Comparison of ENCODE assay signal across 33 cellular contexts in the genomic region with DNA sequence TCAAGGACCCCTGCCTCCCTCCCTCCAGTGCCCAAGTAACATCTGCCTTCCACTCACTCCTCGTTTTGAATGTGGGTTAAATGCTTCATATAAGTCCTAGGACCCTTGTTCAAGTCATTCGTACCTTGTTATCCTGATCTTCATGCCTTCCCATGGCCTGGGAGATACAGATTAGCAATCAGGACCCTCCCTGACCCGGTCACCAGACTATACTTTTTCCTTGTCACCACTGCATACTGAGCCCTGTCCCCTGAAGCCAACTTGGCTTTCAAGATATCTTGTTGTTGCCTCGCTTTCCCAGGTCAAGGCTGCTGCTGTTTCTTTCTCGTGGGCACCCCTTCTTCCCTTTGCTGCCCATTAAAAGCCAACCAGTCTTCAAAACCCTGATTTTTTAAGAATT.
"Had no signal": no experiment of that assay in that cellular context is flagged by ENCODE, and none has a peak within 500 bp of the region (broad histone marks: within the 10 kb centered on the region; RNA-seq: fewer than 3 reads in every experiment).

No MANE protein-coding gene starts in this region.

- ATAC-seq: activated CD8-positive, alpha-beta T cell treated with anti-CD3 and anti-CD28 coated beads, Interleukin-2, amount 10 ng/mL, durations not matched to agents 7 days and 5 days; activated naive CD4-positive, alpha-beta T cell treated with anti-CD3 and anti-CD28 coated beads, Interleukin-2, amount 50 U/mL, for 72 hours; activated T-helper 17 cell treated with anti-CD3 and anti-CD28 coated beads, Interleukin-2, amount 50 U/mL, for 72 hours had no signal

- H3K4me1 Mint-ChIP-seq: activated B cell treated with CpG ODN at 0.5 μM for 24 hours; activated CD4-positive, alpha-beta T cell treated with anti-CD3 and anti-CD28 coated beads, Interleukin-2, amount 10 ng/mL, durations not matched to agents 24 days and 14 days; activated T-helper 17 cell treated with anti-CD3 and anti-CD28 coated beads, Interleukin-2, amount 50 U/mL, for 72 hours; central memory CD8-positive, alpha-beta T cell had no signal

- DNase-seq: activated B cell treated with CpG ODN at 0.5 μM for 24 hours; activated CD4-positive, alpha-beta memory T cell treated with anti-CD3 and anti-CD28 coated beads for 36 hours; activated CD4-positive, alpha-beta T cell treated with anti-CD3 and anti-CD28 coated beads for 4 hours; activated CD4-positive, alpha-beta T cell treated with anti-CD3 and anti-CD28 coated beads, Interleukin-2, amount 10 ng/mL, durations not matched to agents 24 days and 14 days; activated CD4-positive, alpha-beta T cell treated with anti-CD3 and anti-CD28 coated beads, Interleukin-2, amount 50 U/mL, for 1 hour; activated CD4-positive, alpha-beta T cell treated with anti-CD3 and anti-CD28 coated beads, Interleukin-2, amount 50 U/mL, for 4 hours; activated CD4-positive, CD25-positive, alpha-beta regulatory T cell treated with anti-CD3 and anti-CD28 coated beads, Interleukin-2, amount 50 U/mL, for 72 hours; activated CD8-positive, alpha-beta memory T cell treated with anti-CD3 and anti-CD28 coated beads for 24 hours; activated CD8-positive, alpha-beta memory T cell treated with anti-CD3 and anti-CD28 coated beads, Interleukin-2, amount 50 U/mL, for 48 hours; activated CD8-positive, alpha-beta T cell treated with anti-CD3 and anti-CD28 coated beads, Interleukin-2, amount 10 ng/mL, durations not matched to agents 7 days and 5 days; activated effector memory CD4-positive, alpha-beta T cell treated with anti-CD3 and anti-CD28 coated beads, Interleukin-2, amount 50 U/mL, for 16 hours; activated gamma-delta T cell treated with Interleukin-2 at 50 U/mL for 16 hours; activated naive CD4-positive, alpha-beta T cell; activated naive CD4-positive, alpha-beta T cell treated with anti-CD3 and anti-CD28 coated beads for 36 hours; activated naive CD4-positive, alpha-beta T cell treated with anti-CD3 and anti-CD28 coated beads, Interleukin-2, amount 50 U/mL, for 16 hours; activated naive CD8-positive, alpha-beta T cell treated with anti-CD3 and anti-CD28 coated beads for 36 hours; activated T-cell treated with anti-CD3 and anti-CD28 coated beads, Interleukin-2, amount 50 U/mL, for 24 hours; activated T-cell treated with anti-CD3 and anti-CD28 coated beads, Interleukin-2, amount 50 U/mL, for 48 hours; adrenal gland; amniotic stem cell; anterior cingulate cortex; caudate nucleus; cerebellar nuclear complex; SW 1271; T-helper 1 cell; T-helper 2 cell; T-helper 9 cell had no signal

- H3K27ac Mint-ChIP-seq: activated B cell treated with CpG ODN at 0.5 μM for 24 hours; activated CD4-positive, alpha-beta memory T cell treated with anti-CD3 and anti-CD28 coated beads for 36 hours; activated CD4-positive, alpha-beta T cell treated with anti-CD3 and anti-CD28 coated beads, Interleukin-2, amount 10 ng/mL, durations not matched to agents 24 days and 14 days; activated CD8-positive, alpha-beta T cell treated with anti-CD3 and anti-CD28 coated beads, Interleukin-2, amount 10 ng/mL, durations not matched to agents 7 days and 5 days; activated naive CD4-positive, alpha-beta T cell treated with anti-CD3 and anti-CD28 coated beads for 36 hours; activated naive CD4-positive, alpha-beta T cell treated with anti-CD3 and anti-CD28 coated beads, Interleukin-2, amount 50 U/mL, for 72 hours; activated naive CD8-positive, alpha-beta T cell treated with anti-CD3 and anti-CD28 coated beads for 36 hours; activated T-cell treated with anti-CD3 and anti-CD28 coated beads, Interleukin-2, amount 50 U/mL, for 24 hours; activated T-helper 17 cell treated with anti-CD3 and anti-CD28 coated beads, Interleukin-2, amount 50 U/mL, for 72 hours; brain; T-helper 1 cell treated with Interleukin-12 subunit alpha and Interleukin-12 subunit beta and Interleukin-4 antibody, amounts not matched to agents 30 μg/mL and 1 μg/mL, for 36 hours; T-helper 2 cell treated with Interferon-gamma antibody and Interleukin-4, amounts not matched to agents 5 μg/mL and 100 μg/mL, for 36 hours had no signal

- H3K27me3 Mint-ChIP-seq: activated CD4-positive, alpha-beta memory T cell treated with anti-CD3 and anti-CD28 coated beads for 36 hours; activated CD4-positive, alpha-beta T cell treated with anti-CD3 and anti-CD28 coated beads, Interleukin-2, amount 10 ng/mL, durations not matched to agents 24 days and 14 days; activated naive CD8-positive, alpha-beta T cell treated with anti-CD3 and anti-CD28 coated beads for 36 hours; activated T-cell treated with anti-CD3 and anti-CD28 coated beads, Interleukin-2, amount 50 U/mL, for 24 hours had no signal

- H3K9me3 Mint-ChIP-seq: activated B cell treated with CpG ODN at 0.5 μM for 24 hours; activated CD4-positive, alpha-beta memory T cell treated with anti-CD3 and anti-CD28 coated beads for 36 hours; activated CD4-positive, alpha-beta T cell treated with anti-CD3 and anti-CD28 coated beads, Interleukin-2, amount 10 ng/mL, durations not matched to agents 24 days and 14 days; activated naive CD4-positive, alpha-beta T cell treated with anti-CD3 and anti-CD28 coated beads for 36 hours; activated naive CD4-positive, alpha-beta T cell treated with anti-CD3 and anti-CD28 coated beads, Interleukin-2, amount 50 U/mL, for 72 hours; activated naive CD8-positive, alpha-beta T cell treated with anti-CD3 and anti-CD28 coated beads for 36 hours; activated T-cell treated with anti-CD3 and anti-CD28 coated beads, Interleukin-2, amount 50 U/mL, for 24 hours; activated T-helper 17 cell treated with anti-CD3 and anti-CD28 coated beads, Interleukin-2, amount 50 U/mL, for 72 hours; central memory CD8-positive, alpha-beta T cell; T-helper 1 cell treated with Interleukin-12 subunit alpha and Interleukin-12 subunit beta and Interleukin-4 antibody, amounts not matched to agents 30 μg/mL and 1 μg/mL, for 36 hours; T-helper 2 cell treated with Interferon-gamma antibody and Interleukin-4, amounts not matched to agents 5 μg/mL and 100 μg/mL, for 36 hours had no signal

- H3K36me3 Mint-ChIP-seq: activated CD4-positive, alpha-beta memory T cell treated with anti-CD3 and anti-CD28 coated beads for 36 hours; activated naive CD4-positive, alpha-beta T cell treated with anti-CD3 and anti-CD28 coated beads, Interleukin-2, amount 50 U/mL, for 72 hours; activated naive CD8-positive, alpha-beta T cell treated with anti-CD3 and anti-CD28 coated beads for 36 hours; brain had no signal

- H3K4me3 Mint-ChIP-seq: activated B cell treated with CpG ODN at 0.5 μM for 24 hours; activated CD4-positive, alpha-beta memory T cell treated with anti-CD3 and anti-CD28 coated beads for 36 hours; activated CD4-positive, alpha-beta T cell treated with anti-CD3 and anti-CD28 coated beads, Interleukin-2, amount 10 ng/mL, durations not matched to agents 24 days and 14 days; activated CD8-positive, alpha-beta T cell treated with anti-CD3 and anti-CD28 coated beads, Interleukin-2, amount 10 ng/mL, durations not matched to agents 7 days and 5 days; activated naive CD4-positive, alpha-beta T cell treated with anti-CD3 and anti-CD28 coated beads for 36 hours; activated naive CD8-positive, alpha-beta T cell treated with anti-CD3 and anti-CD28 coated beads for 36 hours; activated T-cell treated with anti-CD3 and anti-CD28 coated beads, Interleukin-2, amount 50 U/mL, for 24 hours; activated T-helper 17 cell treated with anti-CD3 and anti-CD28 coated beads, Interleukin-2, amount 50 U/mL, for 72 hours; brain; central memory CD8-positive, alpha-beta T cell; T-helper 1 cell treated with Interleukin-12 subunit alpha and Interleukin-12 subunit beta and Interleukin-4 antibody, amounts not matched to agents 30 μg/mL and 1 μg/mL, for 36 hours; T-helper 2 cell treated with Interferon-gamma antibody and Interleukin-4, amounts not matched to agents 5 μg/mL and 100 μg/mL, for 36 hours had no signal
